ENCODE assay signal across 8 cellular contexts in genomic region chr19:11091343-11092153, GRCh38. TPM values are rescaled to one million over a fixed set of nuclear protein-coding genes. Genes with fewer than 3 reads are reported as not detected.
DNase-seq lines count a peak whose midpoint lies in the region; ATAC-seq and TF ChIP-seq lines count a peak whose summit lies in the region.

No MANE protein-coding gene starts in this region.

- H3K36me3 ChIP-seq in breast epithelium: no peaks in the 10 kb centered on the region

- in situ Hi-C loops in ACHN (cut with HindIII; ENCODE audit: low pct_ligation_motif_present, low pct_unique_long_range_greater_than_20kb, low sequenced_read_pairs): no loop called here

- H3K27ac ChIP-seq in breast epithelium: peak overlapping the region; percentile 98 to 99

- peaks cover 0 to 9% of the 10 kb centered on the region in 2 donors for H3K4me1 ChIP-seq in breast epithelium

- no peaks in the 10 kb centered on the region for H3K9me3 ChIP-seq in breast epithelium

- no peak for TF ChIP-seq POLR2A in breast epithelium (IDR thresholded peaks at IDR 0.05)

- intact Hi-C loops in breast epithelium (cut with DNase I; ENCODE audit: low total_unique reads): no loop called here

- no peaks in the 10 kb centered on the region for H3K27me3 ChIP-seq in breast epithelium

- peak overlapping the region; percentile 53 to 81 (median 62) for H3K4me3 ChIP-seq in breast epithelium

- TF ChIP-seq CTCF in breast epithelium (IDR thresholded peaks at IDR 0.05): no peak

- no peak for ATAC-seq in GM18511 (IDR thresholded peaks at IDR 0.05; ENCODE audit: unreplicated experiment)

- DNase-seq in ACHN: peak; percentile 79
- peak; percentile 80 for DNase-seq in HS-27A (ENCODE audit: low read depth)
- DNase-seq in T1000 (lab: John Stamatoyannopoulos, UW): peak; percentile 56
- peak; percentile 77 to 95 for DNase-seq in breast epithelium (ENCODE audit: low spot score in 2 of 2)
- DNase-seq in islet precursor cell: peak; percentile 97
- peak; percentile 48 for DNase-seq in stimulated activated CD4-positive, alpha-beta T cell treated with anti-CD3 and anti-CD28 coated beads, Interleukin-1b, Interleukin-23, amount 100 ng/mL, for 48 hours
- DNase-seq in DMS 273 (lab: John Stamatoyannopoulos, UW; ENCODE audit: unreplicated experiment): no peak

RNA-seq across cellular contexts. Expression of gene LDLR, which starts 2.3 kb away (rescaled TPM):
- total RNA-seq in breast epithelium: 10 to 100 TPM; 12.6 to 47.4 (median 45.6) TPM
